12 cellular contexts compared by ENCODE assay signal in the genomic region with DNA sequence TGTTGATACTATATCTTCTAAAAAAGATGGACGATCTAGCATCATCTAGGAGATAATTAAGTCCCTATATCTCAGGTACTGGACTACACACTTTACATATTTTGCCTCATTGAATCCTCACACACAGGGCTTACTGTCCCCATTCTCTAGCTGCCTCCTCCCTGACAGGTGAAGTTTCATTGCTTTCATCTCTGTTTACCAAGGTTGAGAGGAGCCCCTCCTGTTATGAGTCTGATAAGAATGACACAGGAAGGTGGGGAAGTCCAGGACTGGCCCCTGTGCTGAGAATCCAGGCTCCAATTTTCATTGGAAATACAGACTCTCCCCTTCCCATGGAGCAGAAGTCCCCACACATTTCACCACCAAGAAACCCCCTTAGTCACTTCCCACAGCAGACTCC.
"Had no signal": no experiment of that assay in that cellular context is flagged by ENCODE, and none has a peak within 500 bp of the region (broad histone marks: within the 10 kb centered on the region; RNA-seq: fewer than 3 reads in every experiment).

No MANE protein-coding gene starts in this region.

- H3K27ac ChIP-seq: gastroesophageal sphincter had no signal

- H3K27ac Mint-ChIP-seq: activated CD4-positive, alpha-beta memory T cell treated with anti-CD3 and anti-CD28 coated beads for 36 hours; activated naive CD8-positive, alpha-beta T cell had no signal

- H3K4me3 ChIP-seq: gastroesophageal sphincter, left lung had no signal

- H3K36me3 ChIP-seq: gastroesophageal sphincter, left lung had no signal

- H3K9me3 Mint-ChIP-seq: activated CD4-positive, alpha-beta memory T cell treated with anti-CD3 and anti-CD28 coated beads for 36 hours; dendritic cell treated with granulocyte-macrophage colony-stimulating factor and Interleukin-4, amounts not matched to agents 40 ng/mL and 50 ng/mL, for 4 days; natural killer cell treated with Interleukin-12 subunit alpha and Interleukin-12 subunit beta and Interleukin-15 and Interleukin-18, amount 100 ng/mL, for 72 hours had no signal

- H3K9me3 ChIP-seq: gastroesophageal sphincter, left lung had no signal

- ATAC-seq: gastroesophageal sphincter; left lung; natural killer cell treated with Interleukin-12 subunit alpha and Interleukin-12 subunit beta and Interleukin-15 and Interleukin-18, amount 100 ng/mL, for 72 hours had no signal

- DNase-seq: activated CD4-positive, alpha-beta memory T cell treated with anti-CD3 and anti-CD28 coated beads for 36 hours; activated CD8-positive, alpha-beta memory T cell treated with anti-CD3 and anti-CD28 coated beads, Interleukin-2, amount 50 U/mL, for 4 hours; anterior cingulate cortex; cerebellar nuclear complex; left lung; stimulated activated CD4-positive, alpha-beta T cell treated with anti-CD3 and anti-CD28 coated beads, Interleukin-12 subunit alpha, Interleukin-12 subunit beta, amount 100 ng/mL, for 4 hours; stimulated activated CD4-positive, alpha-beta T cell treated with anti-CD3 and anti-CD28 coated beads, Interleukin-2, amount 100 ng/mL, for 48 hours; stimulated activated CD8-positive, alpha-beta memory T cell treated with anti-CD3 and anti-CD28 coated beads, Interleukin-4, amount 100 ng/mL, for 48 hours had no signal

- H3K27me3 ChIP-seq: gastroesophageal sphincter, left lung had no signal

- H3K27me3 Mint-ChIP-seq: activated CD4-positive, alpha-beta memory T cell treated with anti-CD3 and anti-CD28 coated beads for 36 hours; activated naive CD8-positive, alpha-beta T cell; dendritic cell treated with granulocyte-macrophage colony-stimulating factor and Interleukin-4, amounts not matched to agents 40 ng/mL and 50 ng/mL, for 4 days; natural killer cell treated with Interleukin-12 subunit alpha and Interleukin-12 subunit beta and Interleukin-15 and Interleukin-18, amount 100 ng/mL, for 72 hours had no signal

- H3K4me3 Mint-ChIP-seq: activated CD4-positive, alpha-beta memory T cell treated with anti-CD3 and anti-CD28 coated beads for 36 hours; activated naive CD8-positive, alpha-beta T cell; natural killer cell treated with Interleukin-12 subunit alpha and Interleukin-12 subunit beta and Interleukin-15 and Interleukin-18, amount 100 ng/mL, for 72 hours had no signal

- H3K36me3 Mint-ChIP-seq: activated CD4-positive, alpha-beta memory T cell treated with anti-CD3 and anti-CD28 coated beads for 36 hours; activated naive CD8-positive, alpha-beta T cell; natural killer cell treated with Interleukin-12 subunit alpha and Interleukin-12 subunit beta and Interleukin-15 and Interleukin-18, amount 100 ng/mL, for 72 hours had no signal
